Comparison of ENCODE assay signal across 35 cellular contexts in genomic region chr6:66854014-66854413, GRCh38.
"Had no signal": no experiment of that assay in that cellular context is flagged by ENCODE, and none has a peak within 500 bp of the region (broad histone marks: within the 10 kb centered on the region; RNA-seq: fewer than 3 reads in every experiment).

No MANE protein-coding gene starts in this region.

- ATAC-seq: activated naive CD4-positive, alpha-beta T cell treated with anti-CD3 and anti-CD28 coated beads, Interleukin-2, amount 50 U/mL, for 72 hours; activated naive CD8-positive, alpha-beta T cell treated with anti-CD3 and anti-CD28 coated beads, Interleukin-2, amount 50 U/mL, for 24 hours; activated T-cell treated with anti-CD3 and anti-CD28 coated beads, Interleukin-2, amount 50 U/mL, for 4 hours; activated T-cell treated with anti-CD3 and anti-CD28 coated beads, Interleukin-2, amount 50 U/mL, for 72 hours; activated T-helper 17 cell treated with anti-CD3 and anti-CD28 coated beads, Interleukin-2, amount 50 U/mL, for 72 hours; body of pancreas had no signal

- H3K27me3 ChIP-seq: adrenal gland, ascending aorta, body of pancreas, brain microvascular endothelial cell, breast epithelium, cardiac muscle cell had no signal

- H3K9me3 ChIP-seq: adrenal gland, ascending aorta, body of pancreas, breast epithelium had no signal

- H3K36me3 ChIP-seq: adrenal gland, ascending aorta, brain microvascular endothelial cell, breast epithelium, cardiac muscle cell had no signal

- H3K4me3 ChIP-seq: adrenal gland, ascending aorta, body of pancreas, breast epithelium, cardiac muscle cell had no signal

- DNase-seq: activated effector memory CD4-positive, alpha-beta T cell treated with anti-CD3 and anti-CD28 coated beads, Interleukin-2, amount 50 U/mL, for 16 hours; activated effector memory CD4-positive, alpha-beta T cell treated with Interleukin-2 at 50 U/mL for 16 hours; activated gamma-delta T cell; activated gamma-delta T cell treated with Interleukin-2 at 50 U/mL for 16 hours; activated naive CD4-positive, alpha-beta T cell; activated naive CD4-positive, alpha-beta T cell treated with anti-CD3 and anti-CD28 coated beads for 36 hours; activated naive CD4-positive, alpha-beta T cell treated with anti-CD3 and anti-CD28 coated beads, Interleukin-2, amount 10 ng/mL, durations not matched to agents 7 days and 5 days; activated naive CD4-positive, alpha-beta T cell treated with anti-CD3 and anti-CD28 coated beads, Interleukin-2, amount 50 U/mL, for 16 hours; activated naive CD4-positive, alpha-beta T cell treated with Interleukin-2 at 50 U/mL for 16 hours; activated naive CD8-positive, alpha-beta T cell treated with anti-CD3 and anti-CD28 coated beads for 36 hours; activated naive CD8-positive, alpha-beta T cell treated with anti-CD3 and anti-CD28 coated beads, Interleukin-2, amount 10 ng/mL, durations not matched to agents 7 days and 5 days; activated naive CD8-positive, alpha-beta T cell treated with anti-CD3 and anti-CD28 coated beads, Interleukin-2, amount 50 U/mL, for 24 hours; activated T-cell treated with anti-CD3 and anti-CD28 coated beads for 4 hours; activated T-cell treated with anti-CD3 and anti-CD28 coated beads, Interleukin-2, amount 50 U/mL, for 1 hour; activated T-cell treated with anti-CD3 and anti-CD28 coated beads, Interleukin-2, amount 50 U/mL, for 24 hours; activated T-cell treated with anti-CD3 and anti-CD28 coated beads, Interleukin-2, amount 50 U/mL, for 4 hours; activated T-cell treated with anti-CD3 and anti-CD28 coated beads, Interleukin-2, amount 50 U/mL, for 48 hours; activated T-cell treated with anti-CD3 and anti-CD28 coated beads, Interleukin-2, amount 50 U/mL, for 72 hours; adrenal gland; amniotic stem cell; amygdala; anterior cingulate cortex; aorta; body of pancreas; brain microvascular endothelial cell; caudate nucleus; central memory CD4-positive, alpha-beta T cell; cerebellar nuclear complex had no signal

- FAIRE-seq: astrocyte, bronchial epithelial cell had no signal

- H3K27ac ChIP-seq: adrenal gland, ascending aorta, body of pancreas, brain microvascular endothelial cell, breast epithelium, cardiac muscle cell had no signal

- H3K4me1 ChIP-seq: adrenal gland, body of pancreas, breast epithelium had no signal
